ENCODE assay signal across 8 cellular contexts in the genomic region with DNA sequence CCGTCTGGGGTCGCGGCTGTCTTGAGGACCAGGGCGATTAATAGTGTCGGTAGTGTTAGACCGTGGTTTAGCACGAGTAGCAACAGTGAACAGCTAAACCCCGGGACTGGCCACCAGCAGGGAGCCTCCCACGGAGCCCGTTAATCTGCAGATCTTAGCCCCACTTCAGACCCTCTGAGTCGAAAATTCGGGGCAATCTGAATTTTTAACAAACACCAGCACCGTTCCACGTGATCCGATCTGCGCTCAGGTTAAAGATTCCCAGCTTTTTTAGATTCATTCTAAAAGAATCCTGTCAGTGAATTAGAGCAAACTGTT. TPM values are rescaled to one million over a fixed set of nuclear protein-coding genes. Genes with fewer than 3 reads are reported as not detected.
DNase-seq lines count a peak whose midpoint lies in the region; ATAC-seq, FAIRE-seq and TF ChIP-seq lines count a peak whose summit lies in the region.

No MANE protein-coding gene starts in this region.

- ATAC-seq in effector memory CD8-positive, alpha-beta T cell (replicated peaks): no peak

- peaks cover 28% of the 10 kb centered on the region for H3K36me3 Mint-ChIP-seq in effector memory CD8-positive, alpha-beta T cell (ENCODE audit: insufficient read depth)
- peaks cover 11% of the 10 kb centered on the region for H3K36me3 Mint-ChIP-seq in osteocyte (ENCODE audit: unreplicated experiment)

- DNase-seq in D721Med (ENCODE audit: insufficient read length, low spot score): no peak
- peak; percentile 92 for DNase-seq in NCI-H82 treated with DMSO at 0.1 percent for 48 hours (lab: John Stamatoyannopoulos, UW; ENCODE audit: unreplicated experiment)
- DNase-seq in effector memory CD8-positive, alpha-beta T cell: no peak
- no peak for DNase-seq in osteocyte (ENCODE audit: extremely low spot score, unreplicated experiment)
- no peak for DNase-seq in G401 (ENCODE audit: low spot score)
- DNase-seq in effector CD8-positive, alpha-beta T cell (lab: John Stamatoyannopoulos, UW): no peak
- no peak for DNase-seq in activated effector memory CD4-positive, alpha-beta T cell treated with anti-CD3 and anti-CD28 coated beads, Interleukin-2, amount 50 U/mL, for 16 hours
- DNase-seq in NCI-H187 treated with DMSO at 0.1 percent for 48 hours (lab: John Stamatoyannopoulos, UW): no peak

- H3K4me1 Mint-ChIP-seq in effector memory CD8-positive, alpha-beta T cell (ENCODE audit: low read depth in 2 of 2): peaks cover 18 to 20% of the 10 kb centered on the region in 2 donors
- peaks cover 24% of the 10 kb centered on the region for H3K4me1 Mint-ChIP-seq in osteocyte (ENCODE audit: unreplicated experiment)

- H3K9me3 Mint-ChIP-seq in effector memory CD8-positive, alpha-beta T cell: no peaks in the 10 kb centered on the region
- H3K9me3 Mint-ChIP-seq in osteocyte (ENCODE audit: unreplicated experiment): no peaks in the 10 kb centered on the region

- in situ Hi-C loops in G401 (cut with HindIII; ENCODE audit: low sequenced_read_pairs): no loop called here

- FAIRE-seq in D721Med (lab: Jason Lieb, UNC): peak; percentile 6

- no peaks in the 10 kb centered on the region for H3K27me3 Mint-ChIP-seq in effector memory CD8-positive, alpha-beta T cell
- no peaks in the 10 kb centered on the region for H3K27me3 Mint-ChIP-seq in osteocyte (ENCODE audit: unreplicated experiment)

- H3K4me3 Mint-ChIP-seq in effector memory CD8-positive, alpha-beta T cell: peak overlapping the region; percentile 93 to 96
- peak overlapping the region; percentile 96 for H3K4me3 Mint-ChIP-seq in osteocyte (ENCODE audit: unreplicated experiment)

- TF ChIP-seq CTCF in D721Med (IDR thresholded peaks at IDR 0.05; ENCODE audit: insufficient read depth, missing control alignments) (no peak), osteocyte (IDR thresholded peaks at IDR 0.05) (no peak)

- peak overlapping the region; percentile 95 to 98 for H3K27ac Mint-ChIP-seq in effector memory CD8-positive, alpha-beta T cell
- peak overlapping the region; percentile 99 for H3K27ac Mint-ChIP-seq in osteocyte (ENCODE audit: unreplicated experiment)

RNA-seq across cellular contexts. Expression of a gene that starts 0.5 kb away (rescaled TPM):
- 346 and 359 TPM in 2 replicates for total RNA-seq in osteocyte
- total RNA-seq in G401 (2014; rRNA removed; shearing (Covaris generic)): 912 and 973 TPM in 2 replicates

RNA-seq across cellular contexts. Expression of a gene that starts 5.6 kb away (rescaled TPM):
- total RNA-seq in osteocyte: 37.0 and 37.3 TPM in 2 replicates
- 237 and 250 TPM in 2 replicates for total RNA-seq in G401 (2014; rRNA removed; shearing (Covaris generic))

RNA-seq across cellular contexts. Expression of a gene that starts 26.5 kb away (rescaled TPM):
- total RNA-seq in osteocyte: 4.5 TPM in 2 replicates
- 18.9 and 19.0 TPM in 2 replicates for total RNA-seq in G401 (2014; rRNA removed; shearing (Covaris generic))
